Comparison of ENCODE assay signal across 22 cellular contexts in genomic region chr18:63087421-63088230, GRCh38.
"Had no signal": no experiment of that assay in that cellular context is flagged by ENCODE, and none has a peak within 500 bp of the region (broad histone marks: within the 10 kb centered on the region; RNA-seq: fewer than 3 reads in every experiment).

No MANE protein-coding gene starts in this region.

- H3K4me1 Mint-ChIP-seq: activated B cell treated with CpG ODN at 0.5 μM for 24 hours; activated naive CD8-positive, alpha-beta T cell treated with anti-CD3 and anti-CD28 coated beads, Interleukin-2, amount 10 ng/mL, durations not matched to agents 7 days and 5 days; stimulated activated memory B cell treated with anti-CD40 and anti-IgM and Interleukin-4, amounts not matched to agents 10 μg/mL and 1 μg/mL and 100 μg/mL, for 72 hours had no signal

- H3K4me1 ChIP-seq: breast epithelium, pancreas, right lobe of liver, upper lobe of left lung had no signal

- H3K27ac ChIP-seq: hepatocyte, neutrophil, pancreas, right lobe of liver, stomach, upper lobe of left lung had no signal

- H3K4me3 ChIP-seq: breast epithelium, hepatocyte, pancreas, right lobe of liver, smooth muscle cell, stomach, upper lobe of left lung had no signal

- H3K27me3 ChIP-seq: breast epithelium, hepatocyte, neutrophil, pancreas, right lobe of liver, upper lobe of left lung had no signal

- H3K9me3 Mint-ChIP-seq: activated B cell treated with CpG ODN at 0.5 μM for 24 hours; activated naive CD4-positive, alpha-beta T cell treated with anti-CD3 and anti-CD28 coated beads for 36 hours; activated naive CD8-positive, alpha-beta T cell treated with anti-CD3 and anti-CD28 coated beads, Interleukin-2, amount 10 ng/mL, durations not matched to agents 7 days and 5 days; nephron; stimulated activated memory B cell treated with anti-CD40 and anti-IgM and Interleukin-4, amounts not matched to agents 10 μg/mL and 1 μg/mL and 100 μg/mL, for 72 hours had no signal

- H3K4me3 Mint-ChIP-seq: activated B cell treated with CpG ODN at 0.5 μM for 24 hours; activated CD4-positive, alpha-beta T cell treated with anti-CD3 and anti-CD28 coated beads for 36 hours; activated naive CD4-positive, alpha-beta T cell treated with anti-CD3 and anti-CD28 coated beads for 36 hours; activated naive CD8-positive, alpha-beta T cell treated with anti-CD3 and anti-CD28 coated beads, Interleukin-2, amount 10 ng/mL, durations not matched to agents 7 days and 5 days; activated T-cell treated with anti-CD3 and anti-CD28 coated beads, Interleukin-2, amount 50 U/mL, for 72 hours; nephron; stimulated activated memory B cell treated with anti-CD40 and anti-IgM and Interleukin-4, amounts not matched to agents 10 μg/mL and 1 μg/mL and 100 μg/mL, for 72 hours; T-helper 17 cell had no signal

- ATAC-seq: activated CD4-positive, alpha-beta T cell treated with anti-CD3 and anti-CD28 coated beads for 36 hours; activated T-cell treated with anti-CD3 and anti-CD28 coated beads, Interleukin-2, amount 50 U/mL, for 72 hours; stimulated activated memory B cell treated with anti-CD40 and anti-IgM and Interleukin-4, amounts not matched to agents 10 μg/mL and 1 μg/mL and 100 μg/mL, for 72 hours; T-helper 17 cell had no signal

- H3K36me3 Mint-ChIP-seq: activated naive CD8-positive, alpha-beta T cell treated with anti-CD3 and anti-CD28 coated beads, Interleukin-2, amount 10 ng/mL, durations not matched to agents 7 days and 5 days; stimulated activated memory B cell treated with anti-CD40 and anti-IgM and Interleukin-4, amounts not matched to agents 10 μg/mL and 1 μg/mL and 100 μg/mL, for 72 hours had no signal

- DNase-seq: activated B cell treated with CpG ODN at 0.5 μM for 24 hours; activated CD4-positive, alpha-beta T cell treated with anti-CD3 and anti-CD28 coated beads for 36 hours; activated CD4-positive, alpha-beta T cell treated with anti-CD3 and anti-CD28 coated beads, Interleukin-2, amount 50 U/mL, for 48 hours; activated effector memory CD4-positive, alpha-beta T cell treated with Interleukin-2 at 50 U/mL for 16 hours; activated naive CD4-positive, alpha-beta T cell treated with anti-CD3 and anti-CD28 coated beads for 36 hours; activated naive CD8-positive, alpha-beta T cell treated with anti-CD3 and anti-CD28 coated beads, Interleukin-2, amount 10 ng/mL, durations not matched to agents 7 days and 5 days; activated T-cell treated with anti-CD3 and anti-CD28 coated beads, Interleukin-2, amount 50 U/mL, for 72 hours; amniotic stem cell; cortex of kidney; foreskin melanocyte; pancreas; right lobe of liver; stimulated activated CD4-positive, alpha-beta T cell treated with anti-CD3 and anti-CD28 coated beads, Interleukin-15, amount 100 ng/mL, for 24 hours; stomach; T-helper 17 cell; upper lobe of left lung had no signal

- FAIRE-seq: pancreas had no signal

- H3K36me3 ChIP-seq: breast epithelium, neutrophil, pancreas, right lobe of liver, stomach, upper lobe of left lung had no signal

- H3K27me3 Mint-ChIP-seq: activated CD4-positive, alpha-beta T cell treated with anti-CD3 and anti-CD28 coated beads for 36 hours had no signal

- H3K27ac Mint-ChIP-seq: activated B cell treated with CpG ODN at 0.5 μM for 24 hours; activated CD4-positive, alpha-beta T cell treated with anti-CD3 and anti-CD28 coated beads for 36 hours; activated naive CD4-positive, alpha-beta T cell treated with anti-CD3 and anti-CD28 coated beads for 36 hours; activated naive CD8-positive, alpha-beta T cell treated with anti-CD3 and anti-CD28 coated beads, Interleukin-2, amount 10 ng/mL, durations not matched to agents 7 days and 5 days; activated T-cell treated with anti-CD3 and anti-CD28 coated beads, Interleukin-2, amount 50 U/mL, for 72 hours; stimulated activated memory B cell treated with anti-CD40 and anti-IgM and Interleukin-4, amounts not matched to agents 10 μg/mL and 1 μg/mL and 100 μg/mL, for 72 hours; T-helper 17 cell had no signal

- H3K9me3 ChIP-seq: breast epithelium, neutrophil, pancreas, right lobe of liver, stomach, upper lobe of left lung had no signal
